Comparison of ENCODE assay signal across 7 cellular contexts in genomic region chr14:75309561-75309960, GRCh38. TPM values are rescaled to one million over a fixed set of nuclear protein-coding genes. Genes with fewer than 3 reads are reported as not detected.
DNase-seq lines count a peak whose midpoint lies in the region; ATAC-seq and TF ChIP-seq lines count a peak whose summit lies in the region.
"Not testable (repeated sequence)": the region's sequence is repeated elsewhere in the genome, so short reads cannot be mapped to it uniquely, and the experiment has no call there.

No MANE protein-coding gene starts in this region.

- H3K36me3 Mint-ChIP-seq in osteocyte (ENCODE audit: unreplicated experiment): not testable (repeated sequence)

- peak overlapping the region in 1 of 2 donors; percentile 71 for H3K27ac ChIP-seq in coronary artery
- peak overlapping the region in 3 of 4 donors; percentile 80 to 84 (median 83) for H3K27ac ChIP-seq in gastroesophageal sphincter
- H3K27ac ChIP-seq in lower lobe of right lung: peak overlapping the region; percentile 83
- peak overlapping the region in 3 of 4 donors; percentile 63 to 73 (median 69) for H3K27ac ChIP-seq in gastrocnemius medialis
- peak overlapping the region in 3 of 4 donors; percentile 78 to 94 (median 90) for H3K27ac ChIP-seq in tibial nerve
- not testable (repeated sequence) for H3K27ac ChIP-seq in upper lobe of right lung

- 70 to 90% methylated on average over 2 to 7 of the region's 14 CpGs for WGBS in gastroesophageal sphincter (ENCODE audit: low coverage in 1 of 2), 2 donors
- WGBS in tibial nerve, 2 donors: 89 to 92% methylated on average over 14 of the region's 14 CpGs

- peaks cover 13% of the 10 kb centered on the region for H3K27me3 Mint-ChIP-seq in osteocyte (ENCODE audit: unreplicated experiment)

- not testable (repeated sequence) for H3K9me3 ChIP-seq in gastroesophageal sphincter, lower lobe of right lung, gastrocnemius medialis, tibial nerve, upper lobe of right lung

- intact Hi-C loops in lower lobe of right lung (cut with DNase I): not testable (repeated sequence)
- intact Hi-C loops in gastrocnemius medialis (cut with DNase I; ENCODE audit: low total_unique reads) (loop anchor here (5.0 kb wide), 1 partner anchor 118 kb away; the partner anchor contains the start of gene JDP2), upper lobe of right lung (cut with DNase I) (loop anchor here (10.0 kb wide), 1 partner anchor 125 kb away; no protein-coding TSS in a partner anchor)

- H3K4me3 Mint-ChIP-seq in osteocyte (ENCODE audit: unreplicated experiment): not testable (repeated sequence)

- in situ Hi-C loops in gastrocnemius medialis (cut with MboI; ENCODE audit: low sequenced_read_pairs in 4 of 4): loop anchor here (5.0 to 10.0 kb wide), 5 partner anchors 103 to 183 kb away; no protein-coding TSS in a partner anchor

- not testable (repeated sequence) for TF ChIP-seq CTCF in coronary artery (IDR thresholded peaks at IDR 0.05); gastroesophageal sphincter (IDR thresholded peaks at IDR 0.05); lower lobe of right lung (IDR thresholded peaks at IDR 0.05); osteocyte (IDR thresholded peaks at IDR 0.05); gastrocnemius medialis (IDR thresholded peaks at IDR 0.05 in 4 of 5, conservative IDR thresholded peaks at IDR 0.05 in 1 of 5); tibial nerve (IDR thresholded peaks at IDR 0.05); upper lobe of right lung (IDR thresholded peaks at IDR 0.05)

- peaks cover 4 to 35% (median 18%) of the 10 kb centered on the region in 3 donors for H3K4me1 ChIP-seq in gastroesophageal sphincter
- peaks cover 16% of the 10 kb centered on the region for H3K4me1 ChIP-seq in lower lobe of right lung
- peaks cover 15 to 26% of the 10 kb centered on the region in 2 donors for H3K4me1 ChIP-seq in gastrocnemius medialis
- H3K4me1 ChIP-seq in tibial nerve: peaks cover 0 to 27% (median 4%) of the 10 kb centered on the region in 4 donors
- peaks cover 11% of the 10 kb centered on the region for H3K4me1 ChIP-seq in upper lobe of right lung

- H3K4me3 ChIP-seq in coronary artery, gastroesophageal sphincter, lower lobe of right lung, gastrocnemius medialis, tibial nerve, upper lobe of right lung: not testable (repeated sequence)

- not testable (repeated sequence) for ATAC-seq in gastroesophageal sphincter, lower lobe of right lung, gastrocnemius medialis, upper lobe of right lung

- not testable (repeated sequence) for H3K9me3 Mint-ChIP-seq in osteocyte (ENCODE audit: unreplicated experiment)

- H3K36me3 ChIP-seq in gastroesophageal sphincter, lower lobe of right lung, gastrocnemius medialis, tibial nerve, upper lobe of right lung: not testable (repeated sequence)

- not testable (repeated sequence) for H3K27me3 ChIP-seq in gastroesophageal sphincter; lower lobe of right lung (ENCODE audit: low read depth); gastrocnemius medialis; tibial nerve; upper lobe of right lung

- TF ChIP-seq EP300 in gastroesophageal sphincter (IDR thresholded peaks at IDR 0.05); tibial nerve (IDR thresholded peaks at IDR 0.05): not testable (repeated sequence)

- H3K4me1 Mint-ChIP-seq in osteocyte (ENCODE audit: unreplicated experiment): peaks cover 12% of the 10 kb centered on the region

- TF ChIP-seq POLR2A in gastroesophageal sphincter (IDR thresholded peaks at IDR 0.05); gastrocnemius medialis (IDR thresholded peaks at IDR 0.05); tibial nerve (IDR thresholded peaks at IDR 0.05): not testable (repeated sequence)

- H3K27ac Mint-ChIP-seq in osteocyte (ENCODE audit: unreplicated experiment): peak overlapping the region; percentile 93

- DNase-seq in coronary artery (ENCODE audit: low spot score) (peak; percentile 73), gastrocnemius medialis (peak in 1 of 2 donors; percentile 9), upper lobe of right lung (peak; percentile 35)
- not testable (repeated sequence) for DNase-seq in lower lobe of right lung; osteocyte (ENCODE audit: extremely low spot score, unreplicated experiment); tibial nerve (ENCODE audit: low spot score in 2 of 2)

RNA-seq across cellular contexts. Expression of gene FOS, which starts 30.9 kb away (rescaled TPM):
- total RNA-seq in gastroesophageal sphincter (100 to 1,000 TPM in 3 of 4 donors, 10 to 100 TPM in 1; 78.0 to 286 (median 179) TPM), lower lobe of right lung (302 TPM), osteocyte (438 and 598 TPM in 2 replicates), gastrocnemius medialis (100 to 1,000 TPM in 1 of 4 donors, 10 to 100 TPM in 3; 16.3 to 110 (median 53.5) TPM), tibial nerve (1,000 to 10,000 TPM in 1 of 4 donors, 100 to 1,000 TPM in 3; 373 to 1,352 (median 619) TPM), upper lobe of right lung (204 TPM)
